Comparison of ENCODE assay signal across 1 cellular context in the genomic region with DNA sequence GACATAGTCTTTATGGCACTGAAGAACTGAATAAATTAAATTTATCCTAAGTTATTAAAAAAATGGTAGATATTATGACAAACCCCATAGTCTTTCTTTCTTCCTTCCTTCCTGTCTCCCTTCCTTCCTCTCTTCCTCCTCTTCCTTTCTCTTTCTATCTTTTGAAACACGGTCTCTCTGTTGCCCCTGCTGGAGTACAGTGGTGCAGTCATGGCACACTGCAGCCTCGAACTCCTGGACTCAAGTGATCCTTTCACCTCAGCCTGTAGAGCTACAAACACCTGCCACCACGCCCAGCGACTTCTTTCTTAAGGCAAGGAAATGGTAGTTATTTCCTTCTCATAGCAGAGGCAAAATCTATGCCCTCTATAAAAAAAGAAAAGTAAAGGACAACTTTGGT.
TF ChIP-seq lines count a peak whose summit lies in the region.

No MANE protein-coding gene starts in this region.

TF ChIP-seq in WTC11, 78 proteins besides CTCF, POLR2A, EP300 and RAD21 (continued from another document):
- TF ChIP-seq, protein P1, sequence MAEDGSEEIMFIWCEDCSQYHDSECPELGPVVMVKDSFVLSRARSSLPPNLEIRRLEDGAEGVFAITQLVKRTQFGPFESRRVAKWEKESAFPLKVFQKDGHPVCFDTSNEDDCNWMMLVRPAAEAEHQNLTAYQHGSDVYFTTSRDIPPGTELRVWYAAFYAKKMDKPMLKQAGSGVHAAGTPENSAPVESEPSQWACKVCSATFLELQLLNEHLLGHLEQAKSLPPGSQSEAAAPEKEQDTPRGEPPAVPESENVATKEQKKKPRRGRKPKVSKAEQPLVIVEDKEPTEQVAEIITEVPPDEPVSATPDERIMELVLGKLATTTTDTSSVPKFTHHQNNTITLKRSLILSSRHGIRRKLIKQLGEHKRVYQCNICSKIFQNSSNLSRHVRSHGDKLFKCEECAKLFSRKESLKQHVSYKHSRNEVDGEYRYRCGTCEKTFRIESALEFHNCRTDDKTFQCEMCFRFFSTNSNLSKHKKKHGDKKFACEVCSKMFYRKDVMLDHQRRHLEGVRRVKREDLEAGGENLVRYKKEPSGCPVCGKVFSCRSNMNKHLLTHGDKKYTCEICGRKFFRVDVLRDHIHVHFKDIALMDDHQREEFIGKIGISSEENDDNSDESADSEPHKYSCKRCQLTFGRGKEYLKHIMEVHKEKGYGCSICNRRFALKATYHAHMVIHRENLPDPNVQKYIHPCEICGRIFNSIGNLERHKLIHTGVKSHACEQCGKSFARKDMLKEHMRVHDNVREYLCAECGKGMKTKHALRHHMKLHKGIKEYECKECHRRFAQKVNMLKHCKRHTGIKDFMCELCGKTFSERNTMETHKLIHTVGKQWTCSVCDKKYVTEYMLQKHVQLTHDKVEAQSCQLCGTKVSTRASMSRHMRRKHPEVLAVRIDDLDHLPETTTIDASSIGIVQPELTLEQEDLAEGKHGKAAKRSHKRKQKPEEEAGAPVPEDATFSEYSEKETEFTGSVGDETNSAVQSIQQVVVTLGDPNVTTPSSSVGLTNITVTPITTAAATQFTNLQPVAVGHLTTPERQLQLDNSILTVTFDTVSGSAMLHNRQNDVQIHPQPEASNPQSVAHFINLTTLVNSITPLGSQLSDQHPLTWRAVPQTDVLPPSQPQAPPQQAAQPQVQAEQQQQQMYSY (CRISPR knock-in tag; IDR thresholded peaks at IDR 0.05): no peak
- TF ChIP-seq, protein P2, sequence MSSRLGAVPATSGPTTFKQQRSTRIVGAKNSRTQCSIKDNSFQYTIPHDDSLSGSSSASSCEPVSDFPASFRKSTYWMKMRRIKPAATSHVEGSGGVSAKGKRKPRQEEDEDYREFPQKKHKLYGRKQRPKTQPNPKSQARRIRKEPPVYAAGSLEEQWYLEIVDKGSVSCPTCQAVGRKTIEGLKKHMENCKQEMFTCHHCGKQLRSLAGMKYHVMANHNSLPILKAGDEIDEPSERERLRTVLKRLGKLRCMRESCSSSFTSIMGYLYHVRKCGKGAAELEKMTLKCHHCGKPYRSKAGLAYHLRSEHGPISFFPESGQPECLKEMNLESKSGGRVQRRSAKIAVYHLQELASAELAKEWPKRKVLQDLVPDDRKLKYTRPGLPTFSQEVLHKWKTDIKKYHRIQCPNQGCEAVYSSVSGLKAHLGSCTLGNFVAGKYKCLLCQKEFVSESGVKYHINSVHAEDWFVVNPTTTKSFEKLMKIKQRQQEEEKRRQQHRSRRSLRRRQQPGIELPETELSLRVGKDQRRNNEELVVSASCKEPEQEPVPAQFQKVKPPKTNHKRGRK (CRISPR knock-in tag; IDR thresholded peaks at IDR 0.05; ENCODE audit: borderline replicate concordance): no peak
- TF ChIP-seq, protein P3, sequence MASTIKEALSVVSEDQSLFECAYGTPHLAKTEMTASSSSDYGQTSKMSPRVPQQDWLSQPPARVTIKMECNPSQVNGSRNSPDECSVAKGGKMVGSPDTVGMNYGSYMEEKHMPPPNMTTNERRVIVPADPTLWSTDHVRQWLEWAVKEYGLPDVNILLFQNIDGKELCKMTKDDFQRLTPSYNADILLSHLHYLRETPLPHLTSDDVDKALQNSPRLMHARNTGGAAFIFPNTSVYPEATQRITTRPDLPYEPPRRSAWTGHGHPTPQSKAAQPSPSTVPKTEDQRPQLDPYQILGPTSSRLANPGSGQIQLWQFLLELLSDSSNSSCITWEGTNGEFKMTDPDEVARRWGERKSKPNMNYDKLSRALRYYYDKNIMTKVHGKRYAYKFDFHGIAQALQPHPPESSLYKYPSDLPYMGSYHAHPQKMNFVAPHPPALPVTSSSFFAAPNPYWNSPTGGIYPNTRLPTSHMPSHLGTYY (CRISPR knock-in tag; IDR thresholded peaks at IDR 0.05): no peak
- TF ChIP-seq FOXK1 (CRISPR knock-in tag; IDR thresholded peaks at IDR 0.05): no peak
- TF ChIP-seq, protein P4, sequence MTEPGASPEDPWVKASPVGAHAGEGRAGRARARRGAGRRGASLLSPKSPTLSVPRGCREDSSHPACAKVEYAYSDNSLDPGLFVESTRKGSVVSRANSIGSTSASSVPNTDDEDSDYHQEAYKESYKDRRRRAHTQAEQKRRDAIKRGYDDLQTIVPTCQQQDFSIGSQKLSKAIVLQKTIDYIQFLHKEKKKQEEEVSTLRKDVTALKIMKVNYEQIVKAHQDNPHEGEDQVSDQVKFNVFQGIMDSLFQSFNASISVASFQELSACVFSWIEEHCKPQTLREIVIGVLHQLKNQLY (CRISPR knock-in tag; IDR thresholded peaks at IDR 0.05): no peak
- TF ChIP-seq, protein P5, sequence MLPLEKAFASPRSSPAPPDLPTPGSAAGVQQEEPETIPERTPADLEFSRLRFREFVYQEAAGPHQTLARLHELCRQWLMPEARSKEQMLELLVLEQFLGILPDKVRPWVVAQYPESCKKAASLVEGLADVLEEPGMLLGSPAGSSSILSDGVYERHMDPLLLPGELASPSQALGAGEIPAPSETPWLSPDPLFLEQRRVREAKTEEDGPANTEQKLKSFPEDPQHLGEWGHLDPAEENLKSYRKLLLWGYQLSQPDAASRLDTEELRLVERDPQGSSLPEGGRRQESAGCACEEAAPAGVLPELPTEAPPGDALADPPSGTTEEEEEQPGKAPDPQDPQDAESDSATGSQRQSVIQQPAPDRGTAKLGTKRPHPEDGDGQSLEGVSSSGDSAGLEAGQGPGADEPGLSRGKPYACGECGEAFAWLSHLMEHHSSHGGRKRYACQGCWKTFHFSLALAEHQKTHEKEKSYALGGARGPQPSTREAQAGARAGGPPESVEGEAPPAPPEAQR (CRISPR knock-in tag; IDR thresholded peaks at IDR 0.05): no peak
- no peak for TF ChIP-seq SP1 (CRISPR knock-in tag; conservative IDR thresholded peaks at IDR 0.05)
- TF ChIP-seq NR1H2 (CRISPR knock-in tag; IDR thresholded peaks at IDR 0.05): no peak
- no peak for TF ChIP-seq MXD4 (CRISPR knock-in tag; IDR thresholded peaks at IDR 0.05; ENCODE audit: borderline replicate concordance)
- TF ChIP-seq NR2C2 (CRISPR knock-in tag; IDR thresholded peaks at IDR 0.05): no peak
- TF ChIP-seq ELF4 (CRISPR knock-in tag; IDR thresholded peaks at IDR 0.05; ENCODE audit: low read depth): no peak
- TF ChIP-seq, protein P6, sequence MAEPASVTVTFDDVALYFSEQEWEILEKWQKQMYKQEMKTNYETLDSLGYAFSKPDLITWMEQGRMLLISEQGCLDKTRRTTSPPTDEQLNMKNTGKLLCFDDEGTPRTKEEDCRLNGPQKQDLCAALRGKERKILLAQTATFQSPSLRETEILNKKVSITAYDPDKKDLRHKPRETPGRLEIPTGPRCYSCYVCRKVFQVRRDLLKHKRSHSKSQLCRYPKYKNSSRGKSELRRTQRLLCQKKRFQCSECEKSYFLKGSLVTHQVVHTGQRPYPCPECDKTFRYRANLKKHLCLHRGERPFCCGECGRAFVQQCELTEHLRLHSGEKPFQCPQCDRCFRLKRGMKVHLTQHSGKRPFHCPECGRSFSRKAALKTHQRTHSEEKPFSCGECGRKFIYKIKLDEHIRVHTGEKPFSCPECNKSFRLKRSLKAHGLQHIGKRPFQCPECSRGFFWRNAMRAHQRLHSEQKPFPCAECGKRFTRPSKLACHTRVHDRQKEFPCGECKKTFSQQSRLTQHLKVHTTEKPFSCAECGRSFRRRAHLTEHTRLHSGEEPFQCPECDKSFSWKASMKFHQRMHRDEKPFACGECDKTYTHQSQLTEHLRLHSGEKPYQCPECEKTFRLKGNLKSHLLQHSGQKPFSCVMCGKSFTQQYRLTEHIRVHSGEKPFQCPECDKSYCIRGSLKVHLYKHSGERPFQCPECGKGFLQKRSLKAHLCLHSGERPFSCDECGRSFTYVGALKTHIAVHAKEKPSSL (CRISPR knock-in tag; conservative IDR thresholded peaks at IDR 0.05): no peak
- TF ChIP-seq JAZF1 (CRISPR knock-in tag; IDR thresholded peaks at IDR 0.05): no peak
- TF ChIP-seq ZNF671 (CRISPR knock-in tag; IDR thresholded peaks at IDR 0.05): no peak
